ENCODE assay signal across 25 cellular contexts in genomic region chr7:30744075-30744417, GRCh38. TPM values are rescaled to one million over a fixed set of nuclear protein-coding genes. Genes with fewer than 3 reads are reported as not detected.
"Had no signal": no experiment of that assay in that cellular context is flagged by ENCODE, and none has a peak within 500 bp of the region (broad histone marks: within the 10 kb centered on the region; RNA-seq: fewer than 3 reads in every experiment).

No MANE protein-coding gene starts in this region.

- H3K4me3 ChIP-seq: ascending aorta, cardiac muscle cell, coronary artery, dorsolateral prefrontal cortex, heart left ventricle, left lung, lower lobe of right lung, ovary, right lobe of liver, thoracic aorta, vagina had no signal

- H3K4me1 ChIP-seq: ascending aorta, left lung, right lobe of liver had no signal

- H3K27ac Mint-ChIP-seq: activated B cell treated with CpG ODN at 0.5 μM for 24 hours; activated naive CD8-positive, alpha-beta T cell; brain; progenitor cell of endocrine pancreas; T-cell had no signal

- H3K27me3 Mint-ChIP-seq: activated naive CD8-positive, alpha-beta T cell; progenitor cell of endocrine pancreas; stimulated activated naive CD8-positive, alpha-beta T cell treated with anti-CD3 and anti-CD28 coated beads, Interleukin-15, Interleukin-2, amounts not matched to agents 100 ng/mL and 50 ng/mL, for 24 hours; T-cell had no signal

- H3K27me3 ChIP-seq: ascending aorta, cardiac muscle cell, dorsolateral prefrontal cortex, heart left ventricle, left lung, neutrophil, ovary, right lobe of liver, vagina had no signal

- DNase-seq: activated B cell treated with CpG ODN at 0.5 μM for 24 hours; activated effector memory CD4-positive, alpha-beta T cell treated with Interleukin-2 at 50 U/mL for 16 hours; activated naive CD4-positive, alpha-beta T cell treated with Interleukin-2 at 50 U/mL for 16 hours; dorsolateral prefrontal cortex; left lung; lower lobe of right lung; right lobe of liver; stimulated activated CD4-positive, alpha-beta T cell treated with anti-CD3 and anti-CD28 coated beads, Interleukin-2, amount 100 ng/mL, for 48 hours had no signal

- H3K27ac ChIP-seq: ascending aorta, cardiac muscle cell, coronary artery, dorsolateral prefrontal cortex, heart left ventricle, left lung, lower lobe of right lung, neutrophil, ovary, right lobe of liver, thoracic aorta, vagina had no signal

- H3K36me3 ChIP-seq: ascending aorta, cardiac muscle cell, heart left ventricle, left lung, lower lobe of right lung, neutrophil, ovary, right lobe of liver, thoracic aorta, vagina had no signal

- H3K36me3 Mint-ChIP-seq: activated naive CD8-positive, alpha-beta T cell; brain; T-cell; type B pancreatic cell had no signal

- ATAC-seq: esophagus mucosa, lower lobe of right lung had no signal

- H3K9me3 ChIP-seq: ascending aorta, heart left ventricle, left lung, lower lobe of right lung, neutrophil, ovary, right lobe of liver, thoracic aorta, vagina had no signal

- H3K9me3 Mint-ChIP-seq: activated B cell treated with CpG ODN at 0.5 μM for 24 hours; brain; nephron; stimulated activated naive CD8-positive, alpha-beta T cell treated with anti-CD3 and anti-CD28 coated beads, Interleukin-15, Interleukin-2, amounts not matched to agents 100 ng/mL and 50 ng/mL, for 24 hours; T-cell; type B pancreatic cell had no signal

- H3K4me3 Mint-ChIP-seq: activated B cell treated with CpG ODN at 0.5 μM for 24 hours; activated naive CD8-positive, alpha-beta T cell; brain; nephron; stimulated activated naive CD8-positive, alpha-beta T cell treated with anti-CD3 and anti-CD28 coated beads, Interleukin-15, Interleukin-2, amounts not matched to agents 100 ng/mL and 50 ng/mL, for 24 hours; T-cell; type B pancreatic cell had no signal

- H3K4me1 Mint-ChIP-seq: activated B cell treated with CpG ODN at 0.5 μM for 24 hours, brain had no signal

RNA-seq across cellular contexts. Expression of gene INMT, which starts 7.9 kb away (rescaled TPM):
- total RNA-seq: renal cortical epithelial cell had no signal
